In the genomic region with DNA sequence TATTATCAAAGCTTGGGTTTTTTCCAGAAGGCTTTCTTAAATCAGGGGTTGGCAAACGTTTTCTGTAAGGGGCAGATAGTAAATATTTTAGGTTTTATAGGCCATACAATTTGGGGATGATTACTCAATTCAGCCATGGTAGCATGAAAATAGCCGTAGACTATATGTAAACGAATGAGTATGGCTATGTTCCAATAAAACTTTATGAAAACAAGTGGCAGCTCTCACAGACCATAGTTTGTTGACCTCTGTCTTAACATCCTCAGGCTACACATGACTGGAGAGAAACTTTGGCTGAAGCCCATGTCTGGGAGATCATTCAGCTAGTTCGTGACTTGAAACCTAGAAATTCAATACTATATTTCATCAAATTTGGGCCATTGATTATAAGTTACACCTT, we compare ENCODE assay signal across 1 cellular context.
TF ChIP-seq lines count a peak whose summit lies in the region.

No MANE protein-coding gene starts in this region.

TF ChIP-seq in endothelial cell of umbilical vein, 7 proteins besides CTCF, POLR2A, EP300 and RAD21 (continued from another document):
- no peak for TF ChIP-seq JUN (IDR thresholded peaks at IDR 0.05; ENCODE audit: borderline replicate concordance, insufficient read depth, insufficient read length, low read depth)
- no peak for TF ChIP-seq FOS (IDR thresholded peaks at IDR 0.05; ENCODE audit: borderline replicate concordance, insufficient read depth, low read length)
- TF ChIP-seq, protein P1, sequence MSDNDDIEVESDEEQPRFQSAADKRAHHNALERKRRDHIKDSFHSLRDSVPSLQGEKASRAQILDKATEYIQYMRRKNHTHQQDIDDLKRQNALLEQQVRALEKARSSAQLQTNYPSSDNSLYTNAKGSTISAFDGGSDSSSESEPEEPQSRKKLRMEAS (IDR thresholded peaks at IDR 0.05; ENCODE audit: insufficient read depth, insufficient read length), result no peak
- TF ChIP-seq GATA2 (IDR thresholded peaks at IDR 0.05; ENCODE audit: insufficient read depth, insufficient read length, low read depth, low read length), result no peak
- no peak for TF ChIP-seq EZH2 (IDR thresholded peaks at IDR 0.05; ENCODE audit: borderline replicate concordance, low read depth, low read length, severe bottlenecking)
- no peak for TF ChIP-seq MYC (IDR thresholded peaks at IDR 0.05; ENCODE audit: low read depth, low read length)
